ENCODE assay signal across 8 cellular contexts in the genomic region with DNA sequence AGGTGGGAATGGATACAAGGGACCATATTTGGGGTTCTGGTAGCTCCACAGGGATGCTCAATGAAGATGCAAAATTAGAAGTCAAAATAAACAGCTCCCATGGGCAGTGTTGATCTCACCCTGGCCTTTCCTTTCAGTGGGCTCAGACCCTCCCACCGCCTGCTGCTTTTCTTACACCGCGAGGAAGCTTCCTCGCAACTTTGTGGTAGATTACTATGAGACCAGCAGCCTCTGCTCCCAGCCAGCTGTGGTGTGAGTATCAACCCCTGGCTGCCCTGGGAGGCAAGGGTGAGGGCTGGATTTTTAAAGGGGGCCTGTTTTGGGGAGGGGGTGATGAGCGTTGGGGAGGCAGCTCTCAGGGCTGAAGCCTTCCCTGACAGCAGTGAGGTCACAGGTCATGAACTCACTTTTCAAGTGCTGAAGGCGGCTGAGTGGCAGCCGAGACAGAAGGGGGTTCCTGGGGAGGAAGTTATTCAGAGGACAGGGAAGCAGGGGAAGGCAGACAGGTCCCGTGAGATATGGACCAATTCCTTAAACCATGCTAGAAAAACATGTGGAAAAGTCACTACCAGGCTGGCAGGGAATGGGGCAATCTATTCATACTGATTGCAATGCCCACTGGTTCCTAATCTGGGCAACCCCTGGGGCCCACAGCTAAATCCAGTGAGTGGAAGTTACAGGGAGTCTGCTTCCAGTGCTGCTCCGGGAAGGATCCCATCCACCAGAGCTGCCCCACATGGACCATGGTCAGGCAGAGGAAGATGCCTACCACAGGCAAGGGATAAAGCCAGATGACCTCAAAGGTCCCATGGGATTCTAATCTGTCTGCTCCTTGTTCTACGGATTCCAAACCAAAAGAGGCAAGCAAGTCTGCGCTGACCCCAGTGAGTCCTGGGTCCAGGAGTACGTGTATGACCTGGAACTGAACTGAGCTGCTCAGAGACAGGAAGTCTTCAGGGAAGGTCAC. TPM values are rescaled to one million over a fixed set of nuclear protein-coding genes. Genes with fewer than 3 reads are reported as not detected.
DNase-seq lines count a peak whose midpoint lies in the region; ATAC-seq and TF ChIP-seq lines count a peak whose summit lies in the region.
"Not testable (repeated sequence)": the region's sequence is repeated elsewhere in the genome, so short reads cannot be mapped to it uniquely, and the experiment has no call there.
"Had no signal": no experiment of that assay in that cellular context is flagged by ENCODE, and none has a peak within 500 bp of the region (broad histone marks: within the 10 kb centered on the region; RNA-seq: fewer than 3 reads in every experiment).

No MANE protein-coding gene starts in this region.

- H3K4me2 ChIP-seq in MM.1S (ENCODE audit: low read depth, low read length) = peak overlapping the region; percentile 52

- not testable (repeated sequence) for H3K9me3 ChIP-seq in MM.1S (replicated peaks; ENCODE audit: insufficient read depth, low read length); esophagus muscularis mucosa

- peak overlapping the region; percentile 72 to 78 for H3K27ac Mint-ChIP-seq in T-cell
- not testable (repeated sequence) for H3K27ac Mint-ChIP-seq in activated T-helper 1 cell treated with anti-CD3 and anti-CD28 coated beads, Interleukin-12 subunit alpha, Interleukin-12 subunit beta, Interleukin-2, Interleukin-4 antibody, amounts not matched to agents 30 ng/mL and 10 ng/mL and 1 ng/mL, durations not matched to agents 14 hours and 24 hours and 36 hours
- peak overlapping the region in 4 of 6 donors; percentile 44 to 62 (median 51) for H3K27ac Mint-ChIP-seq in naive B cell

- ATAC-seq in T-cell (replicated peaks in 1 of 4) (peak in 1 of 4 experiments; percentile 15), sciatic nerve (peak; percentile 22)
- not testable (repeated sequence) for ATAC-seq in naive B cell (ENCODE audit: low read depth in 2 of 2)

- H3K4me1 Mint-ChIP-seq in T-cell = peaks cover 0 to 38% (median 6%) of the 10 kb centered on the region in 3 donors
- H3K4me1 Mint-ChIP-seq in activated T-helper 1 cell treated with anti-CD3 and anti-CD28 coated beads, Interleukin-12 subunit alpha, Interleukin-12 subunit beta, Interleukin-2, Interleukin-4 antibody, amounts not matched to agents 30 ng/mL and 10 ng/mL and 1 ng/mL, durations not matched to agents 14 hours and 24 hours and 36 hours (ENCODE audit: low read depth) = peaks cover 18% of the 10 kb centered on the region
- H3K4me1 Mint-ChIP-seq in naive B cell = peaks cover 36 to 48% (median 38%) of the 10 kb centered on the region in 3 donors

- not testable (repeated sequence) for TF ChIP-seq POLR2A in esophagus muscularis mucosa (IDR thresholded peaks at IDR 0.05; ENCODE audit: low read depth)

- H3K9me3 Mint-ChIP-seq in T-cell; activated T-helper 1 cell treated with anti-CD3 and anti-CD28 coated beads, Interleukin-12 subunit alpha, Interleukin-12 subunit beta, Interleukin-2, Interleukin-4 antibody, amounts not matched to agents 30 ng/mL and 10 ng/mL and 1 ng/mL, durations not matched to agents 14 hours and 24 hours and 36 hours; naive B cell: not testable (repeated sequence)

- H3K9me2 ChIP-seq in MM.1S (replicated peaks; ENCODE audit: insufficient read depth, low read length) = not testable (repeated sequence)

- not testable (repeated sequence) for H2AFZ ChIP-seq in MM.1S (ENCODE audit: low read length)

- H3K4me3 Mint-ChIP-seq in T-cell = peak overlapping the region in 2 of 3 donors; percentile 28 to 44
- H3K4me3 Mint-ChIP-seq in activated T-helper 1 cell treated with anti-CD3 and anti-CD28 coated beads, Interleukin-12 subunit alpha, Interleukin-12 subunit beta, Interleukin-2, Interleukin-4 antibody, amounts not matched to agents 30 ng/mL and 10 ng/mL and 1 ng/mL, durations not matched to agents 14 hours and 24 hours and 36 hours = peak overlapping the region; percentile 32
- H3K4me3 Mint-ChIP-seq in naive B cell = peak overlapping the region in 5 of 8 donors; percentile 12 to 57 (median 53)

- H3K4me3 ChIP-seq in GM12865 (ENCODE audit: low read depth, low read length) (0 out of 2 replicates have a peak overlapping the region, but pooled peaks have one; percentile 8), MM.1S (ENCODE audit: low read length) (peak overlapping the region; percentile 11)
- H3K4me3 ChIP-seq in esophagus muscularis mucosa = not testable (repeated sequence)

- H3K27ac ChIP-seq in MM.1S (ENCODE audit: low read length) = peak overlapping the region; percentile 69; the same call in 1 of the 2 replicates
- H3K27ac ChIP-seq in esophagus muscularis mucosa (replicated peaks in 1 of 4) = not testable (repeated sequence)

- H3K36me3 ChIP-seq in MM.1S (replicated peaks; ENCODE audit: insufficient read depth, low read length); esophagus muscularis mucosa: not testable (repeated sequence)

- WGBS in esophagus muscularis mucosa = 42% methylated on average over 12 of the region's 12 CpGs

- not testable (repeated sequence) for TF ChIP-seq EP300 in esophagus muscularis mucosa (IDR thresholded peaks at IDR 0.05)

- H3K27me3 Mint-ChIP-seq in T-cell (peaks cover 16 to 34% of the 10 kb centered on the region in 2 donors), naive B cell (peaks cover 6 to 31% (median 15%) of the 10 kb centered on the region in 3 donors)
- H3K27me3 Mint-ChIP-seq in activated T-helper 1 cell treated with anti-CD3 and anti-CD28 coated beads, Interleukin-12 subunit alpha, Interleukin-12 subunit beta, Interleukin-2, Interleukin-4 antibody, amounts not matched to agents 30 ng/mL and 10 ng/mL and 1 ng/mL, durations not matched to agents 14 hours and 24 hours and 36 hours (ENCODE audit: insufficient read depth) = peaks cover 22% of the 10 kb centered on the region

- H3K79me2 ChIP-seq in MM.1S (ENCODE audit: low read length) = not testable (repeated sequence)

- H3K27me3 ChIP-seq in MM.1S (replicated peaks; ENCODE audit: insufficient read depth, low read length); esophagus muscularis mucosa: not testable (repeated sequence)

- intact Hi-C loops in activated T-helper 1 cell treated with anti-CD3 and anti-CD28 coated beads, Interleukin-12 subunit alpha, Interleukin-12 subunit beta, Interleukin-2, Interleukin-4 antibody, amounts not matched to agents 30 ng/mL and 10 ng/mL and 1 ng/mL, durations not matched to agents 14 hours and 24 hours and 36 hours (cut with micrococcal nuclease); esophagus muscularis mucosa (cut with DNase I); sciatic nerve (cut with DNase I): not testable (repeated sequence)

- POLR2A ChIA-PET in T-cell (lab: Charles Lee) = not testable (repeated sequence)

- TF ChIP-seq CTCF in GM12865 (IDR thresholded peaks at IDR 0.05; ENCODE audit: insufficient read depth, low read depth, low read length, missing control alignments); MM.1S (IDR thresholded peaks at IDR 0.05; ENCODE audit: low read length); esophagus muscularis mucosa (IDR thresholded peaks at IDR 0.05): not testable (repeated sequence)

- H3K36me3 Mint-ChIP-seq in T-cell; activated T-helper 1 cell treated with anti-CD3 and anti-CD28 coated beads, Interleukin-12 subunit alpha, Interleukin-12 subunit beta, Interleukin-2, Interleukin-4 antibody, amounts not matched to agents 30 ng/mL and 10 ng/mL and 1 ng/mL, durations not matched to agents 14 hours and 24 hours and 36 hours (ENCODE audit: low read depth); naive B cell: not testable (repeated sequence)

- H3K9ac ChIP-seq in MM.1S (ENCODE audit: low read length) = peak overlapping the region; percentile 32; the same call in 1 of the 2 replicates

- peaks cover 50% of the 10 kb centered on the region for H3K4me1 ChIP-seq in MM.1S (ENCODE audit: low read length)
- not testable (repeated sequence) for H3K4me1 ChIP-seq in esophagus muscularis mucosa

- not testable (repeated sequence) for DNase-seq in GM12865 (ENCODE audit: low read depth); activated T-helper 1 cell treated with anti-CD3 and anti-CD28 coated beads, Interleukin-12 subunit alpha, Interleukin-12 subunit beta, Interleukin-2, Interleukin-4 antibody, amounts not matched to agents 30 ng/mL and 10 ng/mL and 1 ng/mL, durations not matched to agents 14 hours and 24 hours and 36 hours (ENCODE audit: low spot score); naive B cell; sciatic nerve (ENCODE audit: low spot score)
- peak; percentile 5 for DNase-seq in MM.1S
- DNase-seq in T-cell = peak in 2 of 34 experiments; percentile 3 to 31
- DNase-seq in esophagus muscularis mucosa (ENCODE audit: extremely low spot score) = peak; percentile 85

- CTCF ChIA-PET in T-cell (lab: Charles Lee) = interaction anchor here in 1 of 2 donors (0.5 kb wide), 1 partner anchor 1005 kb away, joined by 4 read pairs; no protein-coding TSS in a partner anchor

- not testable (repeated sequence) for H4K20me1 ChIP-seq in MM.1S (ENCODE audit: insufficient read depth, low read length)

- peaks cover 29% of the 10 kb centered on the region for H3F3A ChIP-seq in MM.1S (ENCODE audit: insufficient read depth, low read length)

RNA-seq across cellular contexts. Expression of a gene that starts 1.1 kb away (rescaled TPM):
- total RNA-seq in T-cell (10 to 100 TPM in 1 of 5 donors, 1 to 10 TPM in 4; 1.1 to 12.6 (median 2.2) TPM), esophagus muscularis mucosa (under 1 TPM in 1 of 4 donors, not detected in 3; 0.80 TPM), sciatic nerve (22.1 TPM)
- 46.9 and 48.4 TPM in 2 replicates for total RNA-seq in activated T-helper 1 cell treated with anti-CD3 and anti-CD28 coated beads, Interleukin-12 subunit alpha, Interleukin-12 subunit beta, Interleukin-2, Interleukin-4 antibody, amounts not matched to agents 30 ng/mL and 10 ng/mL and 1 ng/mL, durations not matched to agents 14 hours and 24 hours and 36 hours
- 1 to 10 TPM in 2 of 6 donors, not detected in 4; 1.6 to 6.6 TPM for polyA plus RNA-seq in naive B cell (ENCODE audit: low read depth in 6 of 6)
- total RNA-seq: HepG2 had no signal
- polyA plus RNA-seq: HepG2 had no signal

RNA-seq across cellular contexts. Expression of a gene that starts 15.4 kb away (rescaled TPM):
- total RNA-seq in T-cell = 1 to 10 TPM; 1.1 to 7.5 (median 1.4) TPM
- 15.8 and 21.2 TPM in 2 replicates for total RNA-seq in activated T-helper 1 cell treated with anti-CD3 and anti-CD28 coated beads, Interleukin-12 subunit alpha, Interleukin-12 subunit beta, Interleukin-2, Interleukin-4 antibody, amounts not matched to agents 30 ng/mL and 10 ng/mL and 1 ng/mL, durations not matched to agents 14 hours and 24 hours and 36 hours
- total RNA-seq in esophagus muscularis mucosa = not detected
- 1 to 10 TPM in 1 of 6 donors, under 1 TPM in 3, not detected in 2; 0.48 to 1.5 (median 0.71) TPM for polyA plus RNA-seq in naive B cell (ENCODE audit: low read depth in 6 of 6)
- 12.4 TPM for total RNA-seq in sciatic nerve
- total RNA-seq: HepG2 had no signal
- polyA plus RNA-seq: HepG2 had no signal

RNA-seq across cellular contexts. Expression of a gene that starts 35.5 kb away (rescaled TPM):
- total RNA-seq in T-cell (10 to 100 TPM in 4 of 5 donors, 1 to 10 TPM in 1; 6.1 to 13.7 (median 12.2) TPM), esophagus muscularis mucosa (1 to 10 TPM in 3 of 4 donors, not detected in 1; 2.1 to 5.8 (median 2.7) TPM), sciatic nerve (8.9 TPM)
- 7.1 and 9.1 TPM in 2 replicates for total RNA-seq in activated T-helper 1 cell treated with anti-CD3 and anti-CD28 coated beads, Interleukin-12 subunit alpha, Interleukin-12 subunit beta, Interleukin-2, Interleukin-4 antibody, amounts not matched to agents 30 ng/mL and 10 ng/mL and 1 ng/mL, durations not matched to agents 14 hours and 24 hours and 36 hours
- polyA plus RNA-seq in naive B cell (ENCODE audit: low read depth in 6 of 6) = under 1 TPM in 1 of 6 donors, not detected in 5; 0.73 TPM

RNA-seq across cellular contexts. Expression of a gene that starts 52.4 kb away (rescaled TPM):
- total RNA-seq in T-cell (1 to 10 TPM in 1 of 5 donors, under 1 TPM in 3, not detected in 1; 0.30 to 1.1 (median 0.61) TPM), esophagus muscularis mucosa (under 1 TPM in 1 of 4 donors, not detected in 3; 0.19 TPM), sciatic nerve (0.36 TPM)
- 0.36 and 1.7 TPM in 2 replicates for total RNA-seq in activated T-helper 1 cell treated with anti-CD3 and anti-CD28 coated beads, Interleukin-12 subunit alpha, Interleukin-12 subunit beta, Interleukin-2, Interleukin-4 antibody, amounts not matched to agents 30 ng/mL and 10 ng/mL and 1 ng/mL, durations not matched to agents 14 hours and 24 hours and 36 hours
- polyA plus RNA-seq in naive B cell (ENCODE audit: low read depth in 6 of 6) = under 1 TPM in 2 of 6 donors, not detected in 4; 0.22 to 0.36 TPM
